In genomic region chr7:12812111-12812510, GRCh38 we compare ENCODE assay signal across 8 cellular contexts.
"Had no signal": no experiment of that assay in that cellular context is flagged by ENCODE, and none has a peak within 500 bp of the region (broad histone marks: within the 10 kb centered on the region; RNA-seq: fewer than 3 reads in every experiment).

No MANE protein-coding gene starts in this region.

- H3K4me1 Mint-ChIP-seq: IgD-negative memory B cell had no signal

- H3K4me3 Mint-ChIP-seq: GM23338, HFFc6, IgD-negative memory B cell had no signal

- H3K9me3 Mint-ChIP-seq: HFFc6 had no signal

- H3K27ac ChIP-seq: HL-60 had no signal

- H3K27ac Mint-ChIP-seq: GM23338, HFFc6, IgD-negative memory B cell had no signal

- DNase-seq: HFFc6, KG1 had no signal

- H3K36me3 ChIP-seq: HAP-1 had no signal

- H3K27me3 Mint-ChIP-seq: IgD-negative memory B cell had no signal

- H3K9me3 ChIP-seq: HAP-1 had no signal

- ATAC-seq: GM23338, HCT116, HepG2 had no signal

- H3K4me2 ChIP-seq: GM23338 had no signal

- H2AFZ ChIP-seq: GM23338 had no signal

- H3K4me3 ChIP-seq: GM23338, HAP-1 had no signal

- H3K4me1 ChIP-seq: HAP-1 had no signal
